8 cellular contexts compared by ENCODE assay signal in genomic region chr4:43241104-43241503, GRCh38.
"Had no signal": no experiment of that assay in that cellular context is flagged by ENCODE, and none has a peak within 500 bp of the region (broad histone marks: within the 10 kb centered on the region; RNA-seq: fewer than 3 reads in every experiment).

No MANE protein-coding gene starts in this region.

- DNase-seq: GDM1, GF-D8 had no signal

- FAIRE-seq: G401.6, GM12878, GM12891, GM12892, GM18507, GM19239 had no signal

- ATAC-seq: GM12878 had no signal

- H3K4me3 ChIP-seq: GM12878 had no signal
